ENCODE assay signal across 9 cellular contexts in the genomic region with DNA sequence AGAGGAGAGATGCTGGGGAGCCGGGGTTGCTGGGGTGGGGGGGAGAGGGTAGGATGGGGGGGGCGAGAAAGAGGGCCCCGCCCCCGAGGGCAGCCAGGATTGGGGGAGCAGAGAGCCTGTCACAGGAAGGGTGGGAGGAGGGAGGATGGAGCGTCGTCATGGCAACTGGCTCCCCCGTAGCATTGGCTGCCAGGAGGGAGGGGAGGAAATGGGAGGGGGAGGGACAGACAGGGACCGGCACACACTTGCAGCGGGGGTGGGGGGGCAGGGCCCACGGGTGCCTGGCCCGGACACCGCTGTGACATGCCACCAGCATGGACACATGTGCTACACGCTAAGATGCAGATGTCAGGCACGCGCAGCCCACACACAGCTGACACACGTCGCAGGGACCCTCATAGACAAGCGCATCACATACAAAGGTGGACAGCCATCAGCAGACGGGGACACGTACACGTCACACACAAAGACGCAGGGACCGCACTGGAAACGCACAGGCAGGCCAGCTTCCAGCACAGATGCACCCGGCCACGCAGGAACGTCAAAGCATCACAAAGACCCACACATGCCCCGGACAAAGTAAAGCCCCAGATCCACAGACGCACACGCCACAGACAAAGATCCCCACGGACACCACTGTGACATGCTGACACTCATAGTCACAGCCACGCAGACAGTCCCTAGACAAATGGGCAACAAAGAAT. TPM values are rescaled to one million over a fixed set of nuclear protein-coding genes. Genes with fewer than 3 reads are reported as not detected.
A peak's percentile ranks its signal among the peaks of the same experiment; 100 is the strongest.
DNase-seq lines count a peak whose midpoint lies in the region; ATAC-seq lines count a peak whose summit lies in the region.
"Had no signal": no experiment of that assay in that cellular context is flagged by ENCODE, and none has a peak within 500 bp of the region (broad histone marks: within the 10 kb centered on the region; RNA-seq: fewer than 3 reads in every experiment).

A gene with protein sequence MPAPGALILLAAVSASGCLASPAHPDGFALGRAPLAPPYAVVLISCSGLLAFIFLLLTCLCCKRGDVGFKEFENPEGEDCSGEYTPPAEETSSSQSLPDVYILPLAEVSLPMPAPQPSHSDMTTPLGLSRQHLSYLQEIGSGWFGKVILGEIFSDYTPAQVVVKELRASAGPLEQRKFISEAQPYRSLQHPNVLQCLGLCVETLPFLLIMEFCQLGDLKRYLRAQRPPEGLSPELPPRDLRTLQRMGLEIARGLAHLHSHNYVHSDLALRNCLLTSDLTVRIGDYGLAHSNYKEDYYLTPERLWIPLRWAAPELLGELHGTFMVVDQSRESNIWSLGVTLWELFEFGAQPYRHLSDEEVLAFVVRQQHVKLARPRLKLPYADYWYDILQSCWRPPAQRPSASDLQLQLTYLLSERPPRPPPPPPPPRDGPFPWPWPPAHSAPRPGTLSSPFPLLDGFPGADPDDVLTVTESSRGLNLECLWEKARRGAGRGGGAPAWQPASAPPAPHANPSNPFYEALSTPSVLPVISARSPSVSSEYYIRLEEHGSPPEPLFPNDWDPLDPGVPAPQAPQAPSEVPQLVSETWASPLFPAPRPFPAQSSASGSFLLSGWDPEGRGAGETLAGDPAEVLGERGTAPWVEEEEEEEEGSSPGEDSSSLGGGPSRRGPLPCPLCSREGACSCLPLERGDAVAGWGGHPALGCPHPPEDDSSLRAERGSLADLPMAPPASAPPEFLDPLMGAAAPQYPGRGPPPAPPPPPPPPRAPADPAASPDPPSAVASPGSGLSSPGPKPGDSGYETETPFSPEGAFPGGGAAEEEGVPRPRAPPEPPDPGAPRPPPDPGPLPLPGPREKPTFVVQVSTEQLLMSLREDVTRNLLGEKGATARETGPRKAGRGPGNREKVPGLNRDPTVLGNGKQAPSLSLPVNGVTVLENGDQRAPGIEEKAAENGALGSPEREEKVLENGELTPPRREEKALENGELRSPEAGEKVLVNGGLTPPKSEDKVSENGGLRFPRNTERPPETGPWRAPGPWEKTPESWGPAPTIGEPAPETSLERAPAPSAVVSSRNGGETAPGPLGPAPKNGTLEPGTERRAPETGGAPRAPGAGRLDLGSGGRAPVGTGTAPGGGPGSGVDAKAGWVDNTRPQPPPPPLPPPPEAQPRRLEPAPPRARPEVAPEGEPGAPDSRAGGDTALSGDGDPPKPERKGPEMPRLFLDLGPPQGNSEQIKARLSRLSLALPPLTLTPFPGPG (N-terminal part only) (minus strand): TSS at position 36 of the 704 bp plus-strand sequence. CDS start 259 bp downstream, outside the sequence.

- ATAC-seq in HG02623 (IDR thresholded peaks at IDR 0.05; ENCODE audit: unreplicated experiment): no peak

- DNase-seq in DMS 273 (lab: John Stamatoyannopoulos, UW; ENCODE audit: unreplicated experiment) (peak; percentile 90), NCI-H2081 treated with DMSO at 0.1 percent for 48 hours (lab: John Stamatoyannopoulos, UW) (peak; percentile 24), nucleus accumbens (lab: John Stamatoyannopoulos, UW) (peak; percentile 28 to 96 (median 84)), ureter (ENCODE audit: low spot score) (peak; percentile 55), dermis blood vessel endothelial cell (no peak)
- DNase-seq in activated CD4-positive, alpha-beta T cell treated with anti-CD3 and anti-CD28 coated beads, Interleukin-2, amount 50 U/mL, for 1 hour: peak; percentile 83
- DNase-seq in effector CD4-positive, alpha-beta T cell: peak; percentile 83

RNA-seq across cellular contexts. Expression of the gene that starts here (rescaled TPM):
- total RNA-seq in ureter (5.1 TPM), dermis blood vessel endothelial cell (0.14 TPM in 1 of 2 replicates, not detected in the other)
- total RNA-seq: subcutaneous adipose tissue had no signal
